ENCODE assay signal across 13 cellular contexts in the genomic region with DNA sequence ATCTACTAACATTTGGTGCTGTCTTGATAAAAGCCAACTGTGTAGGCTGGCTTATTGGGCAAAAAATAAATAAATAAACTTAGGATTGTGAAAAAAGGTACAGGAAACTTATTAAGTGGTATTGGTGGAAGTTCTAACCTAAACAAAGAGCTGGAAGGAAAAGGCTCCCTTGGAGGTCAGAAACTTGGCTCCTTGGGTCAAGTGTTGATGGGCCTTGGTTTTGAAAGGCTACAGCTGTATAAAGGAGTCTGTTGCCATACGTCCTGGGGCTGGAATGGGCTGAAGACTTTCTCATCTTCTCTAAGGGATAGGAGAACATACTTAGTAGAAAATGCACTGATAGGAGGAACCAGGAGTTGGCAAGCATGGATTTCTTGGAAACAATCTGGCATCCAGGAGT. TPM values are rescaled to one million over a fixed set of nuclear protein-coding genes. Genes with fewer than 3 reads are reported as not detected.
DNase-seq lines count a peak whose midpoint lies in the region; ATAC-seq and TF ChIP-seq lines count a peak whose summit lies in the region.
"Had no signal": no experiment of that assay in that cellular context is flagged by ENCODE, and none has a peak within 500 bp of the region (broad histone marks: within the 10 kb centered on the region; RNA-seq: fewer than 3 reads in every experiment).

No MANE protein-coding gene starts in this region.

- peaks cover 4% of the 10 kb centered on the region; the same call in 1 of the 2 replicates for H3K9me3 Mint-ChIP-seq in HFFc6

- ATAC-seq in left ventricle myocardium superior (peak; percentile 54), gastrocnemius medialis (no peak), left lung (no peak), omental fat pad (ENCODE audit: low FRiP score) (no peak)

- no peak for TF ChIP-seq CTCF in HFFc6 (IDR thresholded peaks at IDR 0.05)
- TF ChIP-seq CTCF in coronary artery (IDR thresholded peaks at IDR 0.05): no peak
- TF ChIP-seq CTCF in gastrocnemius medialis (IDR thresholded peaks at IDR 0.05 in 4 of 5, conservative IDR thresholded peaks at IDR 0.05 in 1 of 5): no peak
- no peak for TF ChIP-seq CTCF in left lung (IDR thresholded peaks at IDR 0.05)
- TF ChIP-seq CTCF in GM10266 (IDR thresholded peaks at IDR 0.05; ENCODE audit: control insufficient read depth, insufficient read depth, low read depth, missing control alignments): no peak
- no peak for TF ChIP-seq CTCF in omental fat pad (IDR thresholded peaks at IDR 0.05)

- H3K36me3 ChIP-seq in gastrocnemius medialis (no peaks in the 10 kb centered on the region), left lung (no peaks in the 10 kb centered on the region)

- no peaks in the 10 kb centered on the region for H3K27me3 Mint-ChIP-seq in HFFc6 (ENCODE audit: insufficient read depth)

- H3K9me3 ChIP-seq in gastrocnemius medialis (no peaks in the 10 kb centered on the region), left lung (no peaks in the 10 kb centered on the region)
- H3K9me3 ChIP-seq: neutrophil had no signal

- peak overlapping the region; percentile 91 for H3K27ac Mint-ChIP-seq in HFFc6

- H3K4me1 ChIP-seq in gastrocnemius medialis (peaks cover 83 to 91% of the 10 kb centered on the region in 2 donors), left lung (peaks cover 10 to 21% of the 10 kb centered on the region in 2 donors)

- peaks cover 45% of the 10 kb centered on the region for H3K36me3 Mint-ChIP-seq in HFFc6 (ENCODE audit: low read depth)

- H3K4me3 ChIP-seq in coronary artery: peak overlapping the region; percentile 11
- H3K4me3 ChIP-seq in gastrocnemius medialis: no peak overlapping the region
- no peak overlapping the region for H3K4me3 ChIP-seq in left lung
- H3K4me3 ChIP-seq: SK-N-MC had no signal

- intact Hi-C loops in left ventricle myocardium superior (cut with micrococcal nuclease): no loop called here
- intact Hi-C loops in gastrocnemius medialis (cut with DNase I; ENCODE audit: low total_unique reads): no loop called here
- intact Hi-C loops in left lung (cut with DNase I): no loop called here

- DNase-seq in HFFc6 (no peak), coronary artery (ENCODE audit: low spot score) (no peak), left ventricle myocardium superior (no peak), gastrocnemius medialis (no peak), left lung (no peak), GM10266 (ENCODE audit: extremely low spot score) (no peak), omental fat pad (ENCODE audit: low spot score) (no peak), kidney tubule cell (ENCODE audit: low spot score) (no peak)
- DNase-seq: AML-193, NCI-H1105, NCI-H2227 treated with DMSO at 0.1 percent for 48 hours had no signal

- H3K27me3 ChIP-seq in gastrocnemius medialis: no peaks in the 10 kb centered on the region
- no peaks in the 10 kb centered on the region for H3K27me3 ChIP-seq in left lung
- H3K27me3 ChIP-seq: neutrophil had no signal

- in situ Hi-C loops in gastrocnemius medialis (cut with MboI; ENCODE audit: low sequenced_read_pairs in 4 of 4): no loop called here

- H3K27ac ChIP-seq in coronary artery (peak overlapping the region; percentile 53 to 67), gastrocnemius medialis (peak overlapping the region; percentile 76 to 99 (median 78)), left lung (peak overlapping the region in 1 of 2 donors; percentile 41)
- H3K27ac ChIP-seq: neutrophil, SK-N-MC had no signal

- peaks cover 65% of the 10 kb centered on the region for H3K4me1 Mint-ChIP-seq in HFFc6 (ENCODE audit: low read depth)

- H3K4me3 Mint-ChIP-seq in HFFc6: peak overlapping the region; percentile 60

- TF ChIP-seq POLR2A in gastrocnemius medialis (IDR thresholded peaks at IDR 0.05): no peak

RNA-seq across cellular contexts. Expression of a gene that starts 56.5 kb away (rescaled TPM):
- total RNA-seq in HFFc6 (2021; fragmentation: NEBNext Ultra II Directional; extraction: Animal tissue kit (Norgen Biotek cat#: 25700)): 100 to 1,000 TPM; 152 to 240 (median 171) TPM
- total RNA-seq in left ventricle myocardium superior (1,169 TPM), gastrocnemius medialis (100 to 1,000 TPM; 473 to 833 (median 673) TPM), left lung (100 to 1,000 TPM in 1 of 2 donors, 10 to 100 TPM in 1; 75.7 to 105 TPM), omental fat pad (100 to 1,000 TPM; 119 to 168 (median 146) TPM)
